12 cellular contexts compared by ENCODE assay signal in genomic region chr9:106980551-106981101, GRCh38.
DNase-seq lines count a peak whose midpoint lies in the region; ATAC-seq and TF ChIP-seq lines count a peak whose summit lies in the region.
"Had no signal": no experiment of that assay in that cellular context is flagged by ENCODE, and none has a peak within 500 bp of the region (broad histone marks: within the 10 kb centered on the region; RNA-seq: fewer than 3 reads in every experiment).

No MANE protein-coding gene starts in this region.

- TF ChIP-seq CTCF in GM12865 (IDR thresholded peaks at IDR 0.05; ENCODE audit: insufficient read depth, low read depth, low read length, missing control alignments) (no peak), GM23338 (conservative IDR thresholded peaks at IDR 0.05; ENCODE audit: low read depth in 2 of 2) (no peak), natural killer cell (IDR thresholded peaks at IDR 0.05) (no peak), colonic mucosa (IDR thresholded peaks at IDR 0.05) (no peak)

- H3K27me3 Mint-ChIP-seq in GM23338 (ENCODE audit: insufficient read depth, low read depth, poor library complexity), result peaks cover 2% of the 10 kb centered on the region
- H3K27me3 Mint-ChIP-seq in natural killer cell (ENCODE audit: low read depth in 2 of 2), result no peaks in the 10 kb centered on the region
- no peaks in the 10 kb centered on the region for H3K27me3 Mint-ChIP-seq in activated naive CD8-positive, alpha-beta T cell treated with anti-CD3 and anti-CD28 coated beads for 36 hours

- peaks cover 23% of the 10 kb centered on the region for H3K79me2 ChIP-seq in GM23338 (replicated peaks; ENCODE audit: insufficient read depth)

- DNase-seq in GM12865 (ENCODE audit: low read depth), result peak; percentile 30
- DNase-seq in GM23338 (ENCODE audit: low spot score), result no peak
- peak; percentile 37 for DNase-seq in astrocyte of the hippocampus (ENCODE audit: low read depth, low spot score)
- no peak for DNase-seq in natural killer cell
- no peak for DNase-seq in activated naive CD8-positive, alpha-beta T cell treated with anti-CD3 and anti-CD28 coated beads for 36 hours
- DNase-seq in COLO668 (lab: John Stamatoyannopoulos, UW; ENCODE audit: unreplicated experiment), result no peak
- no peak for DNase-seq in stimulated activated CD8-positive, alpha-beta memory T cell treated with anti-CD3 and anti-CD28 coated beads, Interleukin-4, amount 100 ng/mL, for 48 hours
- no peak for DNase-seq in colonic mucosa
- DNase-seq: lower lobe of right lung had no signal

- no peaks in the 10 kb centered on the region for H3F3A ChIP-seq in GM23338 (replicated peaks; ENCODE audit: low read depth)

- H3K9me3 Mint-ChIP-seq in GM23338 (no peaks in the 10 kb centered on the region), natural killer cell (no peaks in the 10 kb centered on the region)
- H3K9me3 Mint-ChIP-seq in activated naive CD8-positive, alpha-beta T cell treated with anti-CD3 and anti-CD28 coated beads for 36 hours, result no peaks in the 10 kb centered on the region

- H3K4me1 Mint-ChIP-seq in GM23338 (peaks cover 2% of the 10 kb centered on the region), natural killer cell (peaks cover 4 to 8% of the 10 kb centered on the region in 2 donors)
- H3K4me1 Mint-ChIP-seq in activated naive CD8-positive, alpha-beta T cell treated with anti-CD3 and anti-CD28 coated beads for 36 hours, result no peaks in the 10 kb centered on the region

- H3K9ac ChIP-seq in colonic mucosa (ENCODE audit: low read depth in 2 of 2, low read length in 2 of 2), result no peak overlapping the region

- intact Hi-C loops in natural killer cell (cut with micrococcal nuclease), result no loop called here
- intact Hi-C loops in colonic mucosa (cut with DNase I), result no loop called here

- peaks cover 13% of the 10 kb centered on the region for H4K20me1 ChIP-seq in GM23338 (replicated peaks; ENCODE audit: insufficient read depth)

- H3K27me3 ChIP-seq in GM23338 (ENCODE audit: insufficient read depth) (no peaks in the 10 kb centered on the region), colonic mucosa (no peaks in the 10 kb centered on the region)
- H3K27me3 ChIP-seq: esophagus muscularis mucosa had no signal

- H3K36me3 ChIP-seq in GM23338 (ENCODE audit: insufficient read depth) (peaks cover 82% of the 10 kb centered on the region), colonic mucosa (peaks cover 5% of the 10 kb centered on the region)

- H3K27ac Mint-ChIP-seq in GM23338, result peak overlapping the region; percentile 75
- no peak overlapping the region for H3K27ac Mint-ChIP-seq in natural killer cell
- no peak overlapping the region for H3K27ac Mint-ChIP-seq in activated naive CD8-positive, alpha-beta T cell treated with anti-CD3 and anti-CD28 coated beads for 36 hours

- no peak overlapping the region for H3K4me3 Mint-ChIP-seq in GM23338
- H3K4me3 Mint-ChIP-seq in natural killer cell, result no peak overlapping the region
- H3K4me3 Mint-ChIP-seq in activated naive CD8-positive, alpha-beta T cell treated with anti-CD3 and anti-CD28 coated beads for 36 hours, result no peak overlapping the region

- no peaks in the 10 kb centered on the region for H3K4me1 ChIP-seq in GM23338 (ENCODE audit: insufficient read depth)
- H3K4me1 ChIP-seq in colonic mucosa, result no peaks in the 10 kb centered on the region
- H3K4me1 ChIP-seq: lower lobe of right lung had no signal

- no peaks in the 10 kb centered on the region for H3K9me3 ChIP-seq in colonic mucosa
- H3K9me3 ChIP-seq: esophagus muscularis mucosa, lower lobe of right lung had no signal

- H3K27ac ChIP-seq in GM23338 (ENCODE audit: low read depth), result peak overlapping the region; percentile 45; the same call in 1 of the 2 replicates
- no peak overlapping the region for H3K27ac ChIP-seq in colonic mucosa
- H3K27ac ChIP-seq: C4-2B, coronary artery, esophagus muscularis mucosa, lower lobe of right lung had no signal

- H3K36me3 Mint-ChIP-seq in GM23338 (ENCODE audit: low read depth), result peaks cover 90% of the 10 kb centered on the region
- no peaks in the 10 kb centered on the region for H3K36me3 Mint-ChIP-seq in natural killer cell
- H3K36me3 Mint-ChIP-seq in activated naive CD8-positive, alpha-beta T cell treated with anti-CD3 and anti-CD28 coated beads for 36 hours, result no peaks in the 10 kb centered on the region

- H3K9me2 ChIP-seq in GM23338 (ENCODE audit: insufficient read depth), result 0 out of 2 replicates have a peak, but pooled peaks cover 7% of the 10 kb centered on the region

- H2AFZ ChIP-seq in GM23338, result no peak overlapping the region

- H3K4me3 ChIP-seq in GM12865 (ENCODE audit: low read depth, low read length) (no peak overlapping the region), GM23338 (no peak overlapping the region), colonic mucosa (no peak overlapping the region)
- H3K4me3 ChIP-seq: coronary artery, esophagus muscularis mucosa, lower lobe of right lung had no signal

- H3K4me2 ChIP-seq in GM23338, result no peak overlapping the region

- ATAC-seq in GM23338, result no peak
- peak; percentile 30 to 64 (median 38) for ATAC-seq in natural killer cell
- ATAC-seq: lower lobe of right lung had no signal

TF ChIP-seq in GM23338, 12 proteins besides CTCF, POLR2A, EP300 and RAD21 (continues in another document):
- TF ChIP-seq JUNB (IDR thresholded peaks at IDR 0.05; ENCODE audit: unreplicated experiment), result no peak
- no peak for TF ChIP-seq ZNF462 (CRISPR knock-in tag; IDR thresholded peaks at IDR 0.05)
- no peak for TF ChIP-seq ZNF331 (CRISPR knock-in tag; IDR thresholded peaks at IDR 0.05; ENCODE audit: low read depth)
- TF ChIP-seq CREB1 (CRISPR knock-in tag; IDR thresholded peaks at IDR 0.05; ENCODE audit: low read depth), result no peak
- TF ChIP-seq NANOG (IDR thresholded peaks at IDR 0.05; ENCODE audit: borderline replicate concordance), result no peak
- TF ChIP-seq EZH2phosphoT487 (IDR thresholded peaks at IDR 0.05; ENCODE audit: unreplicated experiment), result no peak
- TF ChIP-seq, protein P1, sequence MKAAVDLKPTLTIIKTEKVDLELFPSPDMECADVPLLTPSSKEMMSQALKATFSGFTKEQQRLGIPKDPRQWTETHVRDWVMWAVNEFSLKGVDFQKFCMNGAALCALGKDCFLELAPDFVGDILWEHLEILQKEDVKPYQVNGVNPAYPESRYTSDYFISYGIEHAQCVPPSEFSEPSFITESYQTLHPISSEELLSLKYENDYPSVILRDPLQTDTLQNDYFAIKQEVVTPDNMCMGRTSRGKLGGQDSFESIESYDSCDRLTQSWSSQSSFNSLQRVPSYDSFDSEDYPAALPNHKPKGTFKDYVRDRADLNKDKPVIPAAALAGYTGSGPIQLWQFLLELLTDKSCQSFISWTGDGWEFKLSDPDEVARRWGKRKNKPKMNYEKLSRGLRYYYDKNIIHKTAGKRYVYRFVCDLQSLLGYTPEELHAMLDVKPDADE (IDR thresholded peaks at IDR 0.05), result no peak

Comparison
In these comparisons a context has a peak if more than half of its experiments do, and no peak if none do; other contexts are left out.
1. DNase-seq: peak in GM12865 (single experiment) and astrocyte of the hippocampus (single experiment); none in GM23338 (single experiment), natural killer cell (single experiment), activated naive CD8-positive, alpha-beta T cell treated with anti-CD3 and anti-CD28 coated beads for 36 hours (single experiment), COLO668 (single experiment), stimulated activated CD8-positive, alpha-beta memory T cell treated with anti-CD3 and anti-CD28 coated beads, Interleukin-4, amount 100 ng/mL, for 48 hours (single experiment) and colonic mucosa (single experiment).